ENCODE assay signal across 8 cellular contexts in the genomic region with DNA sequence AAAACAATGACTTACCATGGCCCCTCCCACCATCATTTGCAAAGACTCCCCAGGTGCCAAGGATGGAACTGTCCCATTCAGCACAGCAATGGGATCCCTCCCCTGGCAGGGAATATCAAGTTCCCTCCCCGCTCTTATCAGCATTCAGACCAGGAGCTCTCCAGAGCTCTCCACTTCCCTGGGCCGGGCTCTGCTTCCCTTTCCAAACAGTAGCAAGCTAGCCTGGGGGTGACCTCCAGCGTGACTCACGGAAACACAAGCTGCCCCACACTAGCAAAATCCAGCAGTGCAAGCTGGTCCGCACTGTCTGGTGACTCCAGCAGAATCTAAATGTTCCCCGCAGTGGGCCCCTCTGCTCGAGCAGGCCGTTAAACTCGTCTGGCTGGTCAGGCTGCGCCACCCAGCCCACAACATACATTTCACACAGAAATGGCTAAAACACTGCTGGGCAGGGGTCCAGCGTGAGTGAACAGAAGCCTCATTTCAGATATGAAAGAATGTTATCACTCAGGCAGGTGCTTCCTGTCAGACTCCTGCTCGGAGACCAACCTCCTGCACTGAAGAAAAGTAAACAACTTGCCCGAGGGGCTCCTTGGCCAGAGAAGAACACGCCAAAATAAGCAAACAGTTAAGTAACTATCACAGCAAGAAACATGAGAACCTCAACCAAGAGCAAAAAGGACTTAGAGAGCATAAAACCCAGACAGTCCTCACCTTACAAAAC. TPM values are rescaled to one million over a fixed set of nuclear protein-coding genes. Genes with fewer than 3 reads are reported as not detected.
DNase-seq lines count a peak whose midpoint lies in the region; ATAC-seq and TF ChIP-seq lines count a peak whose summit lies in the region.

No MANE protein-coding gene starts in this region.

- TF ChIP-seq POLR2A in thyroid gland (IDR thresholded peaks at IDR 0.05) = no peak
- no peak for TF ChIP-seq POLR2A in erythroblast (IDR thresholded peaks at IDR 0.05; ENCODE audit: low read length)

- no peak overlapping the region for H3K4me3 Mint-ChIP-seq in T-helper 2 cell treated with Interferon-gamma antibody and Interleukin-4, amounts not matched to agents 5 μg/mL and 100 μg/mL, for 36 hours
- peak overlapping the region; percentile 55 for H3K4me3 Mint-ChIP-seq in activated B cell treated with CpG ODN at 0.5 μM for 24 hours

- peaks cover 44 to 45% of the 10 kb centered on the region in 2 donors for H3K36me3 ChIP-seq in thyroid gland

- H3K4me1 ChIP-seq in right cardiac atrium (ENCODE audit: control insufficient read depth, insufficient read depth, low read length) (peaks cover 10% of the 10 kb centered on the region), thyroid gland (peaks cover 0 to 14% of the 10 kb centered on the region in 2 donors)

- no peaks in the 10 kb centered on the region for H3K27me3 ChIP-seq in right cardiac atrium (ENCODE audit: control insufficient read depth, insufficient read depth)
- no peaks in the 10 kb centered on the region for H3K27me3 ChIP-seq in thyroid gland

- 19% methylated on average over 14 of the region's 14 CpGs for WGBS in right cardiac atrium
- WGBS in thyroid gland, 2 donors = 11 to 29% methylated on average over 8 to 14 of the region's 14 CpGs

- POLR2A ChIA-PET in activated B cell treated with CpG ODN at 0.5 μM for 24 hours (lab: Charles Lee) = interaction anchor here (0.6 to 0.7 kb wide), 2 partner anchors 40 to 446 kb away, joined by 3 to 4 read pairs; no protein-coding TSS in a partner anchor

- H3K9me3 ChIP-seq in right cardiac atrium (ENCODE audit: control insufficient read depth, low read length) = no peaks in the 10 kb centered on the region
- no peaks in the 10 kb centered on the region for H3K9me3 ChIP-seq in thyroid gland

- intact Hi-C loops in activated B cell treated with CpG ODN at 0.5 μM for 24 hours (cut with micrococcal nuclease) = no loop called here
- intact Hi-C loops in right cardiac atrium (cut with DNase I) = no loop called here
- intact Hi-C loops in thyroid gland (cut with DNase I) = loop anchor here (10.0 kb wide), 1 partner anchor 135 kb away; no protein-coding TSS in a partner anchor

- CTCF ChIA-PET in activated B cell treated with CpG ODN at 0.5 μM for 24 hours (lab: Charles Lee) = interaction anchor here (0.8 kb wide), 1 partner anchor 11 kb away, joined by 3 read pairs; no protein-coding TSS in a partner anchor

- ATAC-seq in activated B cell treated with CpG ODN at 0.5 μM for 24 hours (ENCODE audit: low read depth) (peak; percentile 25), right cardiac atrium (peak; percentile 92 to 96)

- no peaks in the 10 kb centered on the region for H3K27me3 Mint-ChIP-seq in T-helper 2 cell treated with Interferon-gamma antibody and Interleukin-4, amounts not matched to agents 5 μg/mL and 100 μg/mL, for 36 hours (ENCODE audit: low read depth)
- H3K27me3 Mint-ChIP-seq in activated B cell treated with CpG ODN at 0.5 μM for 24 hours = no peaks in the 10 kb centered on the region

- H3K4me1 Mint-ChIP-seq in T-helper 2 cell treated with Interferon-gamma antibody and Interleukin-4, amounts not matched to agents 5 μg/mL and 100 μg/mL, for 36 hours (ENCODE audit: low read depth) = peaks cover 55% of the 10 kb centered on the region
- H3K4me1 Mint-ChIP-seq in activated B cell treated with CpG ODN at 0.5 μM for 24 hours = peaks cover 20% of the 10 kb centered on the region

- H3K36me3 Mint-ChIP-seq in T-helper 2 cell treated with Interferon-gamma antibody and Interleukin-4, amounts not matched to agents 5 μg/mL and 100 μg/mL, for 36 hours (ENCODE audit: low read depth) = peaks cover 93% of the 10 kb centered on the region
- peaks cover 92% of the 10 kb centered on the region for H3K36me3 Mint-ChIP-seq in activated B cell treated with CpG ODN at 0.5 μM for 24 hours (ENCODE audit: low read depth)

- H3K4me3 ChIP-seq in right cardiac atrium (ENCODE audit: low read length) (no peak overlapping the region), thyroid gland (replicated peaks in 1 of 3) (no peak overlapping the region)

- H3K27ac Mint-ChIP-seq in T-helper 2 cell treated with Interferon-gamma antibody and Interleukin-4, amounts not matched to agents 5 μg/mL and 100 μg/mL, for 36 hours = peak overlapping the region; percentile 60
- peak overlapping the region; percentile 84 for H3K27ac Mint-ChIP-seq in activated B cell treated with CpG ODN at 0.5 μM for 24 hours

- DNase-seq in T-helper 2 cell treated with Interferon-gamma antibody and Interleukin-4, amounts not matched to agents 5 μg/mL and 100 μg/mL, for 36 hours (ENCODE audit: low spot score) = no peak
- no peak for DNase-seq in T-helper 2 cell
- DNase-seq in activated B cell treated with CpG ODN at 0.5 μM for 24 hours = no peak
- peak; percentile 87 to 92 (median 88) for DNase-seq in right cardiac atrium
- DNase-seq in thyroid gland = peak; percentile 85 to 89
- no peak for DNase-seq in erythroblast (lab: John Stamatoyannopoulos, UW)
- DNase-seq in OCI-M1 (lab: John Stamatoyannopoulos, UW) = no peak
- no peak for DNase-seq in NCI-H1694 (lab: John Stamatoyannopoulos, UW)

- TF ChIP-seq CTCF in activated B cell treated with CpG ODN at 0.5 μM for 24 hours (IDR thresholded peaks at IDR 0.05) = no peak
- TF ChIP-seq CTCF in thyroid gland (IDR thresholded peaks at IDR 0.05) = peak in 1 of 6 experiments; percentile 10

- H3K9me3 Mint-ChIP-seq in T-helper 2 cell treated with Interferon-gamma antibody and Interleukin-4, amounts not matched to agents 5 μg/mL and 100 μg/mL, for 36 hours = no peaks in the 10 kb centered on the region
- no peaks in the 10 kb centered on the region for H3K9me3 Mint-ChIP-seq in activated B cell treated with CpG ODN at 0.5 μM for 24 hours

- H3K27ac ChIP-seq in right cardiac atrium (ENCODE audit: low read length) = peak overlapping the region; percentile 95
- peak overlapping the region; percentile 59 to 67 (median 64) for H3K27ac ChIP-seq in thyroid gland

RNA-seq across cellular contexts. Expression of gene STAT1, which starts 33.9 kb away (rescaled TPM):
- 71.2 and 85.1 TPM in 2 replicates for total RNA-seq in activated B cell treated with CpG ODN at 0.5 μM for 24 hours
- total RNA-seq in right cardiac atrium = 10 to 100 TPM; 45.9 to 73.2 (median 61.8) TPM
- polyA plus RNA-seq in right cardiac atrium = 19.4 TPM
- total RNA-seq in thyroid gland = 10 to 100 TPM; 38.0 to 87.7 (median 61.3) TPM

Comparison
In these comparisons a context has a peak if more than half of its experiments do, and no peak if none do; other contexts are left out.
1. DNase-seq: peak in right cardiac atrium (3 of 3) and thyroid gland (2 of 2); none in T-helper 2 cell treated with Interferon-gamma antibody and Interleukin-4, amounts not matched to agents 5 μg/mL and 100 μg/mL, for 36 hours (single experiment), T-helper 2 cell (0 of 5), activated B cell treated with CpG ODN at 0.5 μM for 24 hours (single experiment), erythroblast (0 of 2), OCI-M1 (single experiment) and NCI-H1694 (single experiment).